In the genomic region with DNA sequence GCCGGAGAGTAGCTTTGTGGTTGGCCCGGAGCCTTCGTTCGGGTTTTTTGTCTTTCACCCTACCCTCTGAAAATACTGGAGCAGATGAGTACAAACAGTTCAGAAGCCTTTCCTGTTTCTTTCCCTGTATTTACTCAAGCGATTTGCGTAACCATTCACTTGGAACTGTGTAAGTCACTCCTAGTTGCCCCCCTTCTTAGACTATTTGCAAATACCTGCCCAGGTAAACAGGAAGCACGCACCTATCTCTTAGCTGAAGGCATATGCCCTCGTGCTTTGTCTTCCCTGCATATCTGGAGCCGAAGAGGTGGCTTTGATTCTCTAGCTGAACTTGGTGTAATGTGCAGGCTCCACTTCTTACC, we compare ENCODE assay signal across 11 cellular contexts. TPM values are rescaled to one million over a fixed set of nuclear protein-coding genes. Genes with fewer than 3 reads are reported as not detected.
A peak's percentile ranks its signal among the peaks of the same experiment; 100 is the strongest.
DNase-seq lines count a peak whose midpoint lies in the region; ATAC-seq lines count a peak whose summit lies in the region.
"Had no signal": no experiment of that assay in that cellular context is flagged by ENCODE, and none has a peak within 500 bp of the region (broad histone marks: within the 10 kb centered on the region; RNA-seq: fewer than 3 reads in every experiment).

No MANE protein-coding gene starts in this region.

- ATAC-seq in activated T-helper 17 cell treated with anti-CD3 and anti-CD28 coated beads, Interleukin-2, amount 50 U/mL, for 72 hours (replicated peaks) = no peak
- no peak for ATAC-seq in stimulated activated effector memory CD8-positive, alpha-beta T cell treated with anti-CD3 and anti-CD28 coated beads, Interleukin-12 subunit alpha, Interleukin-12 subunit beta, amount 100 ng/mL, for 72 hours
- ATAC-seq in HG02610 (IDR thresholded peaks at IDR 0.05; ENCODE audit: unreplicated experiment) (no peak), GM18858 (IDR thresholded peaks at IDR 0.05; ENCODE audit: unreplicated experiment) (no peak), HG02885 (IDR thresholded peaks at IDR 0.05; ENCODE audit: poor library complexity, unreplicated experiment) (no peak)
- ATAC-seq: stimulated activated naive CD8-positive, alpha-beta T cell treated with anti-CD3 and anti-CD28 coated beads, Interleukin-15, Interleukin-2, amounts not matched to agents 100 U/mL and 50 U/mL, for 24 hours had no signal

- H3K4me3 Mint-ChIP-seq in T-helper 2 cell treated with Interferon-gamma antibody and Interleukin-4, amounts not matched to agents 5 μg/mL and 100 μg/mL, for 36 hours = peak overlapping the region; percentile 42
- H3K4me3 Mint-ChIP-seq in activated T-helper 17 cell treated with anti-CD3 and anti-CD28 coated beads, Interleukin-2, amount 50 U/mL, for 72 hours = peak overlapping the region; percentile 26
- H3K4me3 Mint-ChIP-seq in stimulated activated effector memory CD8-positive, alpha-beta T cell treated with anti-CD3 and anti-CD28 coated beads, Interleukin-12 subunit alpha, Interleukin-12 subunit beta, amount 100 ng/mL, for 72 hours = peak overlapping the region; percentile 58

- H3K4me1 Mint-ChIP-seq in T-helper 2 cell treated with Interferon-gamma antibody and Interleukin-4, amounts not matched to agents 5 μg/mL and 100 μg/mL, for 36 hours (ENCODE audit: low read depth) = peaks cover 3% of the 10 kb centered on the region
- no peaks in the 10 kb centered on the region for H3K4me1 Mint-ChIP-seq in activated T-helper 17 cell treated with anti-CD3 and anti-CD28 coated beads, Interleukin-2, amount 50 U/mL, for 72 hours
- peaks cover 9% of the 10 kb centered on the region for H3K4me1 Mint-ChIP-seq in stimulated activated effector memory CD8-positive, alpha-beta T cell treated with anti-CD3 and anti-CD28 coated beads, Interleukin-12 subunit alpha, Interleukin-12 subunit beta, amount 100 ng/mL, for 72 hours

- no peak overlapping the region for H3K27ac Mint-ChIP-seq in T-helper 2 cell treated with Interferon-gamma antibody and Interleukin-4, amounts not matched to agents 5 μg/mL and 100 μg/mL, for 36 hours
- no peak overlapping the region for H3K27ac Mint-ChIP-seq in activated T-helper 17 cell treated with anti-CD3 and anti-CD28 coated beads, Interleukin-2, amount 50 U/mL, for 72 hours
- H3K27ac Mint-ChIP-seq in stimulated activated effector memory CD8-positive, alpha-beta T cell treated with anti-CD3 and anti-CD28 coated beads, Interleukin-12 subunit alpha, Interleukin-12 subunit beta, amount 100 ng/mL, for 72 hours = no peak overlapping the region
- H3K27ac Mint-ChIP-seq: activated CD4-positive, alpha-beta T cell treated with anti-CD3 and anti-CD28 coated beads, Interleukin-2, amount 10 ng/mL, durations not matched to agents 24 days and 14 days; dendritic cell treated with granulocyte-macrophage colony-stimulating factor and Interleukin-4, amounts not matched to agents 40 ng/mL and 50 ng/mL, for 4 days had no signal

- no peak for DNase-seq in T-helper 2 cell treated with Interferon-gamma antibody and Interleukin-4, amounts not matched to agents 5 μg/mL and 100 μg/mL, for 36 hours (ENCODE audit: low spot score)
- DNase-seq in T-helper 2 cell (no peak), kidney tubule cell (ENCODE audit: low spot score) (peak; percentile 13)
- DNase-seq in stimulated activated effector memory CD8-positive, alpha-beta T cell treated with anti-CD3 and anti-CD28 coated beads, Interleukin-12 subunit alpha, Interleukin-12 subunit beta, amount 100 ng/mL, for 72 hours (ENCODE audit: low spot score in 2 of 2) = no peak

- H3K9me3 Mint-ChIP-seq in T-helper 2 cell treated with Interferon-gamma antibody and Interleukin-4, amounts not matched to agents 5 μg/mL and 100 μg/mL, for 36 hours = no peaks in the 10 kb centered on the region
- peaks cover 3% of the 10 kb centered on the region for H3K9me3 Mint-ChIP-seq in activated T-helper 17 cell treated with anti-CD3 and anti-CD28 coated beads, Interleukin-2, amount 50 U/mL, for 72 hours
- H3K9me3 Mint-ChIP-seq in stimulated activated effector memory CD8-positive, alpha-beta T cell treated with anti-CD3 and anti-CD28 coated beads, Interleukin-12 subunit alpha, Interleukin-12 subunit beta, amount 100 ng/mL, for 72 hours = peaks cover 3% of the 10 kb centered on the region
- H3K9me3 Mint-ChIP-seq: activated CD4-positive, alpha-beta T cell treated with anti-CD3 and anti-CD28 coated beads, Interleukin-2, amount 10 ng/mL, durations not matched to agents 24 days and 14 days; dendritic cell treated with granulocyte-macrophage colony-stimulating factor and Interleukin-4, amounts not matched to agents 40 ng/mL and 50 ng/mL, for 4 days had no signal

- peaks cover 69% of the 10 kb centered on the region for H3K27me3 Mint-ChIP-seq in T-helper 2 cell treated with Interferon-gamma antibody and Interleukin-4, amounts not matched to agents 5 μg/mL and 100 μg/mL, for 36 hours (ENCODE audit: low read depth)
- peaks cover 57% of the 10 kb centered on the region for H3K27me3 Mint-ChIP-seq in activated T-helper 17 cell treated with anti-CD3 and anti-CD28 coated beads, Interleukin-2, amount 50 U/mL, for 72 hours

- H3K36me3 Mint-ChIP-seq in T-helper 2 cell treated with Interferon-gamma antibody and Interleukin-4, amounts not matched to agents 5 μg/mL and 100 μg/mL, for 36 hours (ENCODE audit: low read depth) = no peaks in the 10 kb centered on the region
- no peaks in the 10 kb centered on the region for H3K36me3 Mint-ChIP-seq in activated T-helper 17 cell treated with anti-CD3 and anti-CD28 coated beads, Interleukin-2, amount 50 U/mL, for 72 hours (ENCODE audit: low read depth)
- no peaks in the 10 kb centered on the region for H3K36me3 Mint-ChIP-seq in stimulated activated effector memory CD8-positive, alpha-beta T cell treated with anti-CD3 and anti-CD28 coated beads, Interleukin-12 subunit alpha, Interleukin-12 subunit beta, amount 100 ng/mL, for 72 hours

RNA-seq across cellular contexts. Expression of gene KCNS3, which starts 1.4 kb away (rescaled TPM):
- total RNA-seq in activated T-helper 17 cell treated with anti-CD3 and anti-CD28 coated beads, Interleukin-2, amount 50 U/mL, for 72 hours = not detected
- total RNA-seq: activated CD4-positive, alpha-beta T cell treated with anti-CD3 and anti-CD28 coated beads, Interleukin-2, amount 10 ng/mL, durations not matched to agents 24 days and 14 days had no signal
